Comparison of ENCODE assay signal across 1 cellular context in genomic region chr3:50950591-50950990, GRCh38.
TF ChIP-seq lines count a peak whose summit lies in the region.

No MANE protein-coding gene starts in this region.

TF ChIP-seq in GM12878, 131 proteins besides CTCF, POLR2A, EP300 and RAD21 (continued from another document):
- TF ChIP-seq ZBTB11 (CRISPR knock-in tag; IDR thresholded peaks at IDR 0.05), result no peak
- no peak for TF ChIP-seq FOS (IDR thresholded peaks at IDR 0.05; ENCODE audit: borderline replicate concordance, extremely low read depth, insufficient read length)
- TF ChIP-seq ZNF384 (IDR thresholded peaks at IDR 0.05; ENCODE audit: borderline replicate concordance, low read depth, low read length), result no peak
- no peak for TF ChIP-seq BMI1 (IDR thresholded peaks at IDR 0.05; ENCODE audit: borderline replicate concordance)
- TF ChIP-seq ZZZ3 (IDR thresholded peaks at IDR 0.05; ENCODE audit: control insufficient read depth, insufficient read length, low read depth), result no peak
- TF ChIP-seq PAX5 (IDR thresholded peaks at IDR 0.05; ENCODE audit: borderline replicate concordance, low read depth, low read length), result no peak
- no peak for TF ChIP-seq IKZF2 (IDR thresholded peaks at IDR 0.05)
- TF ChIP-seq SMC3 (IDR thresholded peaks at IDR 0.05; ENCODE audit: borderline replicate concordance, low read length), result no peak
- TF ChIP-seq ZBTB4 (CRISPR knock-in tag; IDR thresholded peaks at IDR 0.05), result no peak
- TF ChIP-seq ZBTB40 (IDR thresholded peaks at IDR 0.05; ENCODE audit: borderline replicate concordance), result no peak
- TF ChIP-seq MTA2 (IDR thresholded peaks at IDR 0.05; ENCODE audit: low read depth), result no peak
- no peak for TF ChIP-seq NKRF (conservative IDR thresholded peaks at IDR 0.05)
- TF ChIP-seq ZBED1 (IDR thresholded peaks at IDR 0.05; ENCODE audit: borderline replicate concordance), result no peak
- TF ChIP-seq NFXL1 (IDR thresholded peaks at IDR 0.05; ENCODE audit: borderline replicate concordance), result no peak
- no peak for TF ChIP-seq NFYA (IDR thresholded peaks at IDR 0.05; ENCODE audit: borderline replicate concordance, low read depth, low read length)
- no peak for TF ChIP-seq IRF3 (IDR thresholded peaks at IDR 0.05)
- no peak for TF ChIP-seq MEF2A (IDR thresholded peaks at IDR 0.05; ENCODE audit: insufficient read depth, low read depth, low read length)
TF ChIP-seq in GM12878: peak in this region for 0.
